8 cellular contexts compared by ENCODE assay signal in the genomic region with DNA sequence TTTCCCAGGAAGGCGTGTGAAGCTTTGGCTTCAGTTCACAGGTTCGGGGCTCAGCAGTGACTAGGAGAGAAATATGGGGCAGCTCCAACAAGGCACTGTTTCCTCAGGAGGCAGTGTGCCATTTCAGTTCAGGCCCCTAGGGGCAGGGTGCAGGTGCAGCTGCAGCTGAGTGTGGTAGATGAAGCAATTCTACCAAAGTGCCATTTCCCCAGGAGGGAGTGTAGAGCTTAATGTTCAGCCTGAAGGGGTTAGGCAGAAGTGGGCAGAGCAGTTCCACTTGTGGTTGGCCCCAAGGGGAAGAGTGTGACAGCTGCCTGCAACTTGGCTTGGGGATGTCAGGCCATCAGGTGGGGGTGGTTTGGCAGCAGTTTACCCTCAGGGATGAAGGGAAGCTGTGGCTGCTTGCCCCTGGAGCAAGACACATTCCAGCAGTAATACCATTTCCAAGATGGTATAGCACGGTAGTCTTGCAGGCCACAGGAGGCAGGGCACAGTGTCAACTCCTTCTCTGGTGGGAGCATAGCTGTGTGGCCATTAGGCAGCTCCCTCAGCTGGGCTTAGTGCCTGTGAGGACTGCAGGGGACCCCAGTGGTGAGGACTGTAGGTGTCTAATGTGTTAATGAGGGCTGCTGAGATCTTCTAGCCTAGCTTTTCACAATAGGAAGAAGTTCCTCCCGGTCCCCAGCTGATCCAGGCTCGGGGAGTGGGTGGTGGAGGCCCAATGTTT. TPM values are rescaled to one million over a fixed set of nuclear protein-coding genes. Genes with fewer than 3 reads are reported as not detected.
DNase-seq lines count a peak whose midpoint lies in the region; ATAC-seq, FAIRE-seq and TF ChIP-seq lines count a peak whose summit lies in the region.

No MANE protein-coding gene starts in this region.

- TF ChIP-seq POLR2A in HepG2 (IDR thresholded peaks at IDR 0.05; ENCODE audit: insufficient read depth in 1 of 2, low read depth in 2 of 2, low read length in 2 of 2) (no peak), erythroblast (IDR thresholded peaks at IDR 0.05; ENCODE audit: low read length) (no peak)

- H4K91ac ChIP-seq in mesenchymal stem cell (ENCODE audit: low read length): no peak overlapping the region

- no peak overlapping the region for H3K4ac ChIP-seq in mesenchymal stem cell (ENCODE audit: low read depth in 1 of 2, low read length in 2 of 2)

- DNase-seq in GM12864 (ENCODE audit: low read depth) (peak; percentile 2), RKO (ENCODE audit: low spot score) (peak; percentile 21), HepG2 (ENCODE audit: low spot score) (no peak), erythroblast (lab: John Stamatoyannopoulos, UW) (no peak), DMS153 (lab: John Stamatoyannopoulos, UW) (no peak), mesenchymal stem cell (no peak)

- 0 out of 5 replicates have a peak, but pooled peaks cover 0 to 3% of the 10 kb centered on the region in 2 experiments for H3K27me3 ChIP-seq in HepG2 (ENCODE audit: control insufficient read depth in 1 of 2, insufficient read depth in 2 of 2, low read length in 2 of 2)
- H3K27me3 ChIP-seq in mesenchymal stem cell (ENCODE audit: control insufficient read depth in 1 of 2, insufficient read depth in 1 of 2, low read length in 2 of 2): peaks cover 0 to 4% of the 10 kb centered on the region in 2 experiments

- no peak overlapping the region for H2BK15ac ChIP-seq in mesenchymal stem cell (ENCODE audit: low read depth, poor library complexity, severe bottlenecking)

- no peak overlapping the region for H2BK5ac ChIP-seq in mesenchymal stem cell (ENCODE audit: low read depth, low read length, poor library complexity, severe bottlenecking)

- TF ChIP-seq RAD21 in HepG2 (CRISPR knock-in tag; IDR thresholded peaks at IDR 0.05): no peak

- no peaks in the 10 kb centered on the region for H3K79me2 ChIP-seq in HepG2 (ENCODE audit: insufficient read depth, low read length)

- WGBS in HepG2 (ENCODE audit: low lambda C conversion rate): 4% methylated on average over 4 of the region's 5 CpGs
- 58% methylated on average over 5 of the region's 5 CpGs for WGBS in mesenchymal stem cell

- no peak overlapping the region for H2AK5ac ChIP-seq in mesenchymal stem cell (ENCODE audit: low read length, severe bottlenecking)

- H3K23ac ChIP-seq in mesenchymal stem cell (ENCODE audit: low read length in 2 of 2): no peak overlapping the region

- no peaks in the 10 kb centered on the region; the same call in 1 of the 2 replicates for H4K20me1 ChIP-seq in HepG2 (ENCODE audit: insufficient read depth, low read length)

- in situ Hi-C loops in HepG2 (cut with HindIII; ENCODE audit: extremely low pct_ligation_motif_present, low pct_unique_long_range_greater_than_20kb): no loop called here

- no peaks in the 10 kb centered on the region for H3K36me3 ChIP-seq in HepG2 (replicated peaks in 1 of 2; ENCODE audit: control insufficient read depth in 1 of 2, insufficient read depth in 2 of 2, low read length in 2 of 2)
- no peaks in the 10 kb centered on the region for H3K36me3 ChIP-seq in mesenchymal stem cell (ENCODE audit: control insufficient read depth in 1 of 2, insufficient read depth in 2 of 2, low read depth in 1 of 2, low read length in 2 of 2)

- no peak overlapping the region for H2AFZ ChIP-seq in HepG2 (ENCODE audit: low read length)
- H2AFZ ChIP-seq in mesenchymal stem cell (ENCODE audit: low read depth, low read length): no peak overlapping the region

- H4K8ac ChIP-seq in mesenchymal stem cell (ENCODE audit: low read length): no peak overlapping the region

- H3K14ac ChIP-seq in mesenchymal stem cell (ENCODE audit: low read length in 2 of 2): no peak overlapping the region

- H3K9ac ChIP-seq in HepG2 (ENCODE audit: insufficient read depth, low read depth, low read length) (no peak overlapping the region), mesenchymal stem cell (ENCODE audit: low read length) (no peak overlapping the region)

- no TSS peak for BruUV-seq in HepG2 (replicated peaks; lab: Mats Ljungman, UMichigan)

- no peak overlapping the region for H3K18ac ChIP-seq in mesenchymal stem cell (ENCODE audit: low read depth in 1 of 2, low read length in 2 of 2)

- no peaks in the 10 kb centered on the region for H3K4me1 ChIP-seq in HepG2 (ENCODE audit: insufficient read depth, low read length)
- H3K4me1 ChIP-seq in mesenchymal stem cell (ENCODE audit: control insufficient read depth, insufficient read depth, low read depth, low read length): no peaks in the 10 kb centered on the region

- no peak for TF ChIP-seq EP300 in HepG2 (IDR thresholded peaks at IDR 0.05; ENCODE audit: low read depth in 2 of 2, low read length in 2 of 2)
- no peak for TF ChIP-seq EP300 in HepG2 (CRISPR knock-in tag; IDR thresholded peaks at IDR 0.05; ENCODE audit: borderline replicate concordance)

- H3K27ac ChIP-seq in HepG2 (ENCODE audit: extremely low read length, insufficient read depth, low read length): no peak overlapping the region
- no peak overlapping the region for H3K27ac ChIP-seq in mesenchymal stem cell (ENCODE audit: low read length, poor library complexity, severe bottlenecking)

- peak; percentile 40 for FAIRE-seq in HepG2 (lab: Jason Lieb, UNC)

- H2BK120ac ChIP-seq in mesenchymal stem cell (ENCODE audit: low read depth, low read length): no peak overlapping the region

- peak; percentile 96 for ATAC-seq in GM19452 (IDR thresholded peaks at IDR 0.05; ENCODE audit: unreplicated experiment)
- peak; percentile 97 for ATAC-seq in HG03378 (IDR thresholded peaks at IDR 0.05; ENCODE audit: unreplicated experiment)
- ATAC-seq in HepG2: peak; percentile 100

- H2BK12ac ChIP-seq in mesenchymal stem cell (ENCODE audit: low read length in 2 of 2): no peak overlapping the region

- CTCF ChIA-PET in HepG2 (lab: Yijun Ruan, JAX; ENCODE audit: low intra/inter-chr PET ratio, low total read pairs): no interaction called here

- peak; percentile 83 for TF ChIP-seq CTCF in GM12864 (IDR thresholded peaks at IDR 0.05; ENCODE audit: low read depth, low read length, missing control alignments)
- 0 out of 2 replicates have a peak, but pooled peaks have one; percentile 27 for TF ChIP-seq CTCF in HepG2 (CRISPR knock-in tag; IDR thresholded peaks at IDR 0.05)

- H3K4me2 ChIP-seq in HepG2 (ENCODE audit: low read depth, low read length) (no peak overlapping the region), mesenchymal stem cell (ENCODE audit: low read length, poor library complexity, severe bottlenecking) (no peak overlapping the region)

- no peak overlapping the region for H3K4me3 ChIP-seq in GM12864 (ENCODE audit: low read depth, low read length)
- no peak overlapping the region for H3K4me3 ChIP-seq in HepG2 (replicated peaks in 1 of 3; ENCODE audit: insufficient read depth in 1 of 3, low read depth in 2 of 3, low read length in 3 of 3)
- H3K4me3 ChIP-seq in mesenchymal stem cell (ENCODE audit: insufficient read depth in 1 of 2, low read depth in 1 of 2, low read length in 2 of 2): no peak overlapping the region

- H3K9me3 ChIP-seq in HepG2 (ENCODE audit: low read length): no peaks in the 10 kb centered on the region
- H3K9me3 ChIP-seq in mesenchymal stem cell (ENCODE audit: control insufficient read depth, low read length): no peaks in the 10 kb centered on the region

- POLR2A ChIA-PET in HepG2 (lab: Yijun Ruan, JAX): no interaction called here

- intact Hi-C loops in HepG2 (cut with micrococcal nuclease; ENCODE audit: unreplicated experiment): no loop called here

- no peaks in the 10 kb centered on the region for H3K79me1 ChIP-seq in mesenchymal stem cell (replicated peaks; ENCODE audit: low read length, poor library complexity, severe bottlenecking)

TF ChIP-seq in HepG2, 621 proteins besides CTCF, POLR2A, EP300 and RAD21 (continues in another document):
- TF ChIP-seq CEBPG (CRISPR knock-in tag; IDR thresholded peaks at IDR 0.05) (peak; percentile 62), STAG1 (CRISPR knock-in tag; IDR thresholded peaks at IDR 0.05) (peak; percentile 10; the same call in 1 of the 2 replicates), ISX (CRISPR knock-in tag; conservative IDR thresholded peaks at IDR 0.05) (no peak), XRCC5 (optimal IDR thresholded peaks at IDR 0.05; ENCODE audit: low read length) (peak; percentile 51), ZNF333 (CRISPR knock-in tag; IDR thresholded peaks at IDR 0.05; ENCODE audit: borderline replicate concordance) (no peak)
- TF ChIP-seq, protein P1, sequence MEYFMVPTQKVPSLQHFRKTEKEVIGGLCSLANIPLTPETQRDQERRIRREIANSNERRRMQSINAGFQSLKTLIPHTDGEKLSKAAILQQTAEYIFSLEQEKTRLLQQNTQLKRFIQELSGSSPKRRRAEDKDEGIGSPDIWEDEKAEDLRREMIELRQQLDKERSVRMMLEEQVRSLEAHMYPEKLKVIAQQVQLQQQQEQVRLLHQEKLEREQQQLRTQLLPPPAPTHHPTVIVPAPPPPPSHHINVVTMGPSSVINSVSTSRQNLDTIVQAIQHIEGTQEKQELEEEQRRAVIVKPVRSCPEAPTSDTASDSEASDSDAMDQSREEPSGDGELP (IDR thresholded peaks at IDR 0.05; ENCODE audit: borderline replicate concordance, low read depth): 0 out of 2 replicates have a peak, but pooled peaks have one; percentile 14

RNA-seq across cellular contexts. Expression of a gene that starts 34.7 kb away (rescaled TPM):
- total RNA-seq in HepG2 (2016; rRNA removed; fragmentation: Illumina TruSeq; extraction: Trizol): not detected in 2 replicates
- not detected in 2 replicates for total RNA-seq in HepG2 (2016; cell fraction: cytosol; rRNA removed; fragmentation: Illumina TruSeq; extraction: Trizol; ENCODE audit: low read depth)
- not detected in 2 replicates for total RNA-seq in HepG2 (2016; cell fraction: insoluble cytoplasmic fraction; rRNA removed; fragmentation: Illumina TruSeq; extraction: Trizol)
- not detected in 2 replicates for total RNA-seq in HepG2 (2016; cell fraction: membrane; rRNA removed; fragmentation: Illumina TruSeq; extraction: Trizol)
- not detected in 2 replicates for total RNA-seq in HepG2 (2016; cell fraction: nucleus; rRNA removed; fragmentation: Illumina TruSeq; extraction: Trizol)
- not detected in 2 replicates for polyA plus RNA-seq in HepG2 (2011; rRNA removed)
- 0.03 TPM in 1 of 2 replicates, not detected in the other for polyA plus RNA-seq in HepG2 (2011; cell fraction: cytosol; rRNA removed)
- polyA plus RNA-seq in HepG2 (2011; cell fraction: nucleus; rRNA removed): not detected in 2 replicates
- polyA plus RNA-seq in HepG2 (2012): not detected in 2 replicates
- not detected in 2 replicates for polyA plus RNA-seq in HepG2 (2016; cell fraction: cytosol; fragmentation: Illumina TruSeq; extraction: Trizol; ENCODE audit: low read depth)
- not detected in 2 replicates for polyA plus RNA-seq in HepG2 (2016; cell fraction: insoluble cytoplasmic fraction; fragmentation: Illumina TruSeq; extraction: Trizol; ENCODE audit: low read depth)
- polyA plus RNA-seq in HepG2 (2016; cell fraction: membrane; fragmentation: Illumina TruSeq; extraction: Trizol; ENCODE audit: low read depth): not detected in 2 replicates
- polyA plus RNA-seq in HepG2 (2016; cell fraction: nucleus; fragmentation: Illumina TruSeq; extraction: Trizol; ENCODE audit: insufficient read depth, low read depth): not detected in 2 replicates
- polyA minus RNA-seq in HepG2 (2011; rRNA and poly(A)+ RNA removed; ENCODE audit: low replicate concordance): not detected in 2 replicates
- polyA minus RNA-seq in HepG2 (2011; cell fraction: cytosol; rRNA and poly(A)+ RNA removed): not detected in 2 replicates
- polyA minus RNA-seq in HepG2 (2011; cell fraction: nucleus; rRNA and poly(A)+ RNA removed): not detected in 2 replicates
- polyA plus RNA-seq in mesenchymal stem cell (2013, experiment 1 of 2): not detected
- polyA plus RNA-seq in mesenchymal stem cell (2013, experiment 2 of 2): not detected

Comparison
In these comparisons a context has a peak if more than half of its experiments do, and no peak if none do; other contexts are left out.
1. DNase-seq: peak in GM12864 (single experiment) and RKO (single experiment); none in HepG2 (single experiment), erythroblast (0 of 2), DMS153 (single experiment) and mesenchymal stem cell (single experiment).
2. Peak in every context shown above with its lines, with median percentiles within 50 percentile points of each other: ATAC-seq.